In genomic region chr18:49843131-49843530, GRCh38 we compare ENCODE assay signal across 26 cellular contexts.
"Had no signal": no experiment of that assay in that cellular context is flagged by ENCODE, and none has a peak within 500 bp of the region (broad histone marks: within the 10 kb centered on the region; RNA-seq: fewer than 3 reads in every experiment).

No MANE protein-coding gene starts in this region.

- H3K4me3 ChIP-seq: adrenal gland, body of pancreas, breast epithelium, SK-N-MC had no signal

- H3K36me3 Mint-ChIP-seq: activated naive CD4-positive, alpha-beta T cell treated with anti-CD3 and anti-CD28 coated beads, Interleukin-2, amount 50 U/mL, for 72 hours had no signal

- H3K27ac Mint-ChIP-seq: activated CD4-positive, alpha-beta T cell treated with anti-CD3 and anti-CD28 coated beads for 36 hours; activated CD4-positive, alpha-beta T cell treated with anti-CD3 and anti-CD28 coated beads, Interleukin-2, amount 10 ng/mL, durations not matched to agents 7 days and 5 days; activated CD8-positive, alpha-beta T cell treated with anti-CD3 and anti-CD28 coated beads, Interleukin-2, amount 10 ng/mL, durations not matched to agents 7 days and 5 days; activated naive CD4-positive, alpha-beta T cell treated with anti-CD3 and anti-CD28 coated beads, Interleukin-2, amount 50 U/mL, for 72 hours; activated T-cell treated with anti-CD3 and anti-CD28 coated beads, Interleukin-2, amount 50 U/mL, for 24 hours; activated T-helper 2 cell treated with anti-CD3 and anti-CD28 coated beads, Interferon-gamma antibody, Interleukin-2, Interleukin-4, amounts not matched to agents 10 μg/mL and 5 μg/mL and 100 μg/mL, durations not matched to agents 14 hours and 24 hours and 36 hours had no signal

- H3K27me3 ChIP-seq: adrenal gland, body of pancreas, breast epithelium had no signal

- ATAC-seq: activated CD4-positive, alpha-beta T cell treated with anti-CD3 and anti-CD28 coated beads for 36 hours; activated CD8-positive, alpha-beta T cell treated with anti-CD3 and anti-CD28 coated beads, Interleukin-2, amount 10 ng/mL, durations not matched to agents 7 days and 5 days; activated naive CD4-positive, alpha-beta T cell treated with anti-CD3 and anti-CD28 coated beads, Interleukin-2, amount 50 U/mL, for 72 hours; body of pancreas had no signal

- H3K4me1 Mint-ChIP-seq: activated CD4-positive, alpha-beta T cell treated with anti-CD3 and anti-CD28 coated beads for 36 hours had no signal

- DNase-seq: activated CD4-positive, alpha-beta T cell treated with anti-CD3 and anti-CD28 coated beads for 36 hours; activated CD4-positive, alpha-beta T cell treated with anti-CD3 and anti-CD28 coated beads, Interleukin-2, amount 10 ng/mL, durations not matched to agents 7 days and 5 days; activated CD4-positive, alpha-beta T cell treated with anti-CD3 and anti-CD28 coated beads, Interleukin-2, amount 50 U/mL, for 48 hours; activated CD4-positive, CD25-positive, alpha-beta regulatory T cell; activated CD8-positive, alpha-beta T cell treated with anti-CD3 and anti-CD28 coated beads, Interleukin-2, amount 10 ng/mL, durations not matched to agents 7 days and 5 days; activated gamma-delta T cell; activated naive CD4-positive, alpha-beta T cell treated with Interleukin-2 at 50 U/mL for 16 hours; activated T-cell treated with anti-CD3 and anti-CD28 coated beads, Interleukin-2, amount 50 U/mL, for 24 hours; adrenal gland; body of pancreas; central memory CD4-positive, alpha-beta T cell; NCI-H1105; NCI-H1417 treated with DMSO at 0.1 percent for 48 hours; NCI-H1930; NCI-H2081 treated with DMSO at 0.1 percent for 48 hours; NCI-H510A; NCI-H526; NCI-H748 treated with DMSO at 0.1 percent for 48 hours; OCI-M1; Right ventricle myocardium superior; T1000; WERI-Rb-1 had no signal

- H3K9me3 ChIP-seq: adrenal gland, body of pancreas, breast epithelium had no signal

- H3K4me1 ChIP-seq: adrenal gland, body of pancreas, breast epithelium had no signal

- H3K36me3 ChIP-seq: adrenal gland, breast epithelium, WERI-Rb-1 had no signal

- H3K4me3 Mint-ChIP-seq: activated CD4-positive, alpha-beta T cell treated with anti-CD3 and anti-CD28 coated beads for 36 hours; activated CD4-positive, alpha-beta T cell treated with anti-CD3 and anti-CD28 coated beads, Interleukin-2, amount 10 ng/mL, durations not matched to agents 7 days and 5 days; activated CD8-positive, alpha-beta T cell treated with anti-CD3 and anti-CD28 coated beads, Interleukin-2, amount 10 ng/mL, durations not matched to agents 7 days and 5 days; activated T-cell treated with anti-CD3 and anti-CD28 coated beads, Interleukin-2, amount 50 U/mL, for 24 hours had no signal

- H3K9me3 Mint-ChIP-seq: activated CD4-positive, alpha-beta T cell treated with anti-CD3 and anti-CD28 coated beads, Interleukin-2, amount 10 ng/mL, durations not matched to agents 7 days and 5 days; activated T-cell treated with anti-CD3 and anti-CD28 coated beads, Interleukin-2, amount 50 U/mL, for 24 hours; activated T-helper 2 cell treated with anti-CD3 and anti-CD28 coated beads, Interferon-gamma antibody, Interleukin-2, Interleukin-4, amounts not matched to agents 10 μg/mL and 5 μg/mL and 100 μg/mL, durations not matched to agents 14 hours and 24 hours and 36 hours had no signal

- H3K27ac ChIP-seq: adrenal gland, body of pancreas, breast epithelium, SK-N-MC, WERI-Rb-1 had no signal
